Comparison of ENCODE assay signal across 17 cellular contexts in the genomic region with DNA sequence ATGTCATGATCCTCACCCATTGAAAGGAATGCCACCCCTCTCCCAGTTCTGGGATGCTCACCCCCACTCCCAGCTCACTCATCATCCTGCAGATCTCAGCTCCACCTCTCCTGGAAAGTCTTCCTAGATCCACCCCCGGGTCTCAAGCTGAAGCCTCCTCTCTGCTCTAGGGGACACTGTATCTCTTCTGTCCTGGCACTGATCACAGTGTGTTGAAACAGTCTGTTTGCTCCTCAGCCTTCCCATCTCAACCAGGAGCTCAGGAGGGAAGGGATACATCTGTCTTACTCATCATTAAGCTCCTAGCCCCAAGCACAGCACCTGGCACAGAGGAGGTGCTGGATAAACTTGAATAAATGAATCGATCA.
"Had no signal": no experiment of that assay in that cellular context is flagged by ENCODE, and none has a peak within 500 bp of the region (broad histone marks: within the 10 kb centered on the region; RNA-seq: fewer than 3 reads in every experiment).

No MANE protein-coding gene starts in this region.

- H3K9me3 Mint-ChIP-seq: naive thymus-derived CD4-positive, alpha-beta T cell; stimulated activated naive B cell treated with anti-CD40 and anti-IgM and Interleukin-4, amounts not matched to agents 10 μg/mL and 1 μg/mL and 100 μg/mL, for 72 hours; T-helper 1 cell treated with Interleukin-12 subunit alpha and Interleukin-12 subunit beta and Interleukin-4 antibody, amounts not matched to agents 30 μg/mL and 1 μg/mL, for 36 hours had no signal

- H3K27ac ChIP-seq: cardiac muscle cell, neutrophil, parathyroid adenoma, tibial artery had no signal

- H3K4me3 ChIP-seq: cardiac muscle cell, tibial artery had no signal

- H3K27me3 ChIP-seq: cardiac muscle cell, tibial artery had no signal

- H3K4me3 Mint-ChIP-seq: naive thymus-derived CD4-positive, alpha-beta T cell; stimulated activated naive B cell treated with anti-CD40 and anti-IgM and Interleukin-4, amounts not matched to agents 10 μg/mL and 1 μg/mL and 100 μg/mL, for 72 hours; T-helper 1 cell treated with Interleukin-12 subunit alpha and Interleukin-12 subunit beta and Interleukin-4 antibody, amounts not matched to agents 30 μg/mL and 1 μg/mL, for 36 hours had no signal

- H3K4me1 ChIP-seq: parathyroid adenoma had no signal

- H3K27ac Mint-ChIP-seq: naive thymus-derived CD4-positive, alpha-beta T cell; stimulated activated naive B cell treated with anti-CD40 and anti-IgM and Interleukin-4, amounts not matched to agents 10 μg/mL and 1 μg/mL and 100 μg/mL, for 72 hours; T-helper 1 cell treated with Interleukin-12 subunit alpha and Interleukin-12 subunit beta and Interleukin-4 antibody, amounts not matched to agents 30 μg/mL and 1 μg/mL, for 36 hours had no signal

- H3K36me3 ChIP-seq: cardiac muscle cell, neutrophil, tibial artery had no signal

- H3K9ac ChIP-seq: parathyroid adenoma had no signal

- H3K79me2 ChIP-seq: parathyroid adenoma had no signal

- H2AFZ ChIP-seq: parathyroid adenoma had no signal

- H3K36me3 Mint-ChIP-seq: naive thymus-derived CD4-positive, alpha-beta T cell; stimulated activated naive B cell treated with anti-CD40 and anti-IgM and Interleukin-4, amounts not matched to agents 10 μg/mL and 1 μg/mL and 100 μg/mL, for 72 hours had no signal

- DNase-seq: activated CD4-positive, alpha-beta T cell treated with anti-CD3 and anti-CD28 coated beads, Interleukin-2, amount 50 U/mL, for 1 hour; activated CD8-positive, alpha-beta memory T cell treated with anti-CD3 and anti-CD28 coated beads, Interleukin-2, amount 50 U/mL, for 48 hours; activated effector memory CD4-positive, alpha-beta T cell treated with Interleukin-2 at 50 U/mL for 16 hours; activated naive CD4-positive, alpha-beta T cell treated with anti-CD3 and anti-CD28 coated beads, Interleukin-2, amount 50 U/mL, for 16 hours; activated T-cell treated with anti-CD3 and anti-CD28 coated beads, Interleukin-2, amount 50 U/mL, for 48 hours; dermis blood vessel endothelial cell; effector memory CD4-positive, alpha-beta T cell; foreskin melanocyte; mesenchymal stem cell; naive thymus-derived CD4-positive, alpha-beta T cell; stimulated activated naive B cell treated with anti-CD40 and anti-IgM and Interleukin-4, amounts not matched to agents 10 μg/mL and 1 μg/mL and 100 μg/mL, for 72 hours; substantia nigra; tibial artery had no signal

- H3K9me3 ChIP-seq: neutrophil, tibial artery had no signal

- ATAC-seq: naive thymus-derived CD4-positive, alpha-beta T cell; stimulated activated naive B cell treated with anti-CD40 and anti-IgM and Interleukin-4, amounts not matched to agents 10 μg/mL and 1 μg/mL and 100 μg/mL, for 72 hours had no signal
